ENCODE assay signal across 17 cellular contexts in the genomic region with DNA sequence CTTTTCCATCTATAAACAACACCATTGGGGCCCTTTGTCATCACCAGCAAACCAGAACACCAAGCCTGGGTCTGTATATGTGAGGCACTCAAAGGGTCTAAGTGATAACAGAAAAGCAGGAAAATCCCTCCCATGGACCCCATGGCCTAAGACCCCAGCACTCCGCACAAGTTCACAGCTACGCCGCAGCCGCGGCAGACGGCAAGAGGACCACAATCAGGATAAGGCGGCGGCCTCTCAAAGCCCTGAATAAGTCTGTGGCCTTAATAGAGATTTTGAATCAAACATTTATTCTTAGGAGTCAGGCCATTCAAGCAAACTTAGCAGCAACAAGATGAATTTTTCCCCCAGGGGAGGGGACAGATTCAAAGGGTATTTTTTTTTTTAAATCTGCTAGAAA. TPM values are rescaled to one million over a fixed set of nuclear protein-coding genes. Genes with fewer than 3 reads are reported as not detected.
A peak's percentile ranks its signal among the peaks of the same experiment; 100 is the strongest.
DNase-seq lines count a peak whose midpoint lies in the region; ATAC-seq, FAIRE-seq and TF ChIP-seq lines count a peak whose summit lies in the region.
"Had no signal": no experiment of that assay in that cellular context is flagged by ENCODE, and none has a peak within 500 bp of the region (broad histone marks: within the 10 kb centered on the region; RNA-seq: fewer than 3 reads in every experiment).

No MANE protein-coding gene starts in this region.

- H3K27me3 Mint-ChIP-seq in astrocyte (ENCODE audit: low read depth, unreplicated experiment), result no peaks in the 10 kb centered on the region
- H3K27me3 Mint-ChIP-seq in neural crest cell (ENCODE audit: low read depth), result peaks cover 14% of the 10 kb centered on the region

- peaks cover 42% of the 10 kb centered on the region for H4K20me1 ChIP-seq in astrocyte (ENCODE audit: insufficient read depth, low read length)

- H3K9me3 ChIP-seq in left ventricle myocardium inferior (replicated peaks) (no peaks in the 10 kb centered on the region), astrocyte (ENCODE audit: insufficient read depth, low read depth, low read length) (no peaks in the 10 kb centered on the region), thyroid gland (no peaks in the 10 kb centered on the region)
- H3K9me3 ChIP-seq: A549 had no signal

- H3K4me1 Mint-ChIP-seq in astrocyte (ENCODE audit: low read depth, unreplicated experiment) (peaks cover 26% of the 10 kb centered on the region), neural crest cell (peaks cover 42% of the 10 kb centered on the region)

- H3K4me3 ChIP-seq in left ventricle myocardium inferior (peak overlapping the region; percentile 89), astrocyte (ENCODE audit: insufficient read depth, low read depth, low read length) (peak overlapping the region; percentile 5), thyroid gland (replicated peaks in 1 of 3) (no peak overlapping the region)
- H3K4me3 ChIP-seq: A549 had no signal

- 63 to 94% methylated on average over 8 of the region's 8 CpGs for WGBS in thyroid gland, 2 donors

- H3K4me2 ChIP-seq in astrocyte (ENCODE audit: low read length), result peak overlapping the region; percentile 91
- H3K4me2 ChIP-seq: A549 had no signal

- H3K27ac Mint-ChIP-seq in astrocyte (ENCODE audit: unreplicated experiment), result no peak overlapping the region
- H3K27ac Mint-ChIP-seq in neural crest cell (ENCODE audit: unreplicated experiment), result no peak overlapping the region
- H3K27ac Mint-ChIP-seq: CD4-positive, CD25-positive, alpha-beta regulatory T cell had no signal

- H3K27me3 ChIP-seq in left ventricle myocardium inferior (ENCODE audit: low read depth) (no peaks in the 10 kb centered on the region), astrocyte (ENCODE audit: insufficient read depth, low read length) (peaks cover 19% of the 10 kb centered on the region), thyroid gland (no peaks in the 10 kb centered on the region)

- no peaks in the 10 kb centered on the region for H3K36me3 Mint-ChIP-seq in astrocyte (ENCODE audit: low read depth, unreplicated experiment)
- no peaks in the 10 kb centered on the region for H3K36me3 Mint-ChIP-seq in neural crest cell (ENCODE audit: low read depth)
- H3K36me3 Mint-ChIP-seq: CD4-positive, CD25-positive, alpha-beta regulatory T cell had no signal

- H3K36me3 ChIP-seq in left ventricle myocardium inferior, result no peaks in the 10 kb centered on the region
- H3K36me3 ChIP-seq in astrocyte (ENCODE audit: insufficient read depth, low read length), result no peaks in the 10 kb centered on the region
- H3K36me3 ChIP-seq in thyroid gland, result no peaks in the 10 kb centered on the region

- H3K4me3 Mint-ChIP-seq in astrocyte (ENCODE audit: unreplicated experiment) (peak overlapping the region; percentile 45), neural crest cell (peak overlapping the region; percentile 90)

- H3K79me2 ChIP-seq in astrocyte (ENCODE audit: insufficient read depth, low read length), result peaks cover 20% of the 10 kb centered on the region

- H3K9ac ChIP-seq in astrocyte (ENCODE audit: low read length), result no peak overlapping the region

- H3K4me1 ChIP-seq in left ventricle myocardium inferior (peaks cover 79% of the 10 kb centered on the region), astrocyte (ENCODE audit: insufficient read depth, low read length) (peaks cover 9% of the 10 kb centered on the region), thyroid gland (peaks cover 33 to 42% of the 10 kb centered on the region in 2 donors)

- H2AFZ ChIP-seq in astrocyte (ENCODE audit: low read depth, low read length), result no peak overlapping the region

- TF ChIP-seq CTCF in left ventricle myocardium inferior (IDR thresholded peaks at IDR 0.05; ENCODE audit: borderline replicate concordance), result no peak
- no peak for TF ChIP-seq CTCF in astrocyte (IDR thresholded peaks at IDR 0.05; ENCODE audit: insufficient read depth, low read depth, low read length)
- TF ChIP-seq CTCF in neural crest cell (conservative IDR thresholded peaks at IDR 0.05), result no peak
- no peak for TF ChIP-seq CTCF in thyroid gland (IDR thresholded peaks at IDR 0.05)

- FAIRE-seq in astrocyte (lab: Jason Lieb, UNC), result no peak
- FAIRE-seq: A549, GM18507, HTR-8/SVneo had no signal

- H3K9me3 Mint-ChIP-seq in astrocyte (ENCODE audit: unreplicated experiment) (no peaks in the 10 kb centered on the region), neural crest cell (no peaks in the 10 kb centered on the region)

- ATAC-seq in left cardiac atrium, result no peak
- ATAC-seq: A549 had no signal

- H3K27ac ChIP-seq in left ventricle myocardium inferior (replicated peaks) (peak overlapping the region; percentile 92), astrocyte (ENCODE audit: low read depth, low read length) (no peak overlapping the region), thyroid gland (peak overlapping the region; percentile 41 to 59 (median 45))
- H3K27ac ChIP-seq: A549 had no signal

- no peak for TF ChIP-seq POLR2A in thyroid gland (IDR thresholded peaks at IDR 0.05)

- intact Hi-C loops in left ventricle myocardium inferior (cut with micrococcal nuclease) (no loop called here), left cardiac atrium (cut with DNase I) (no loop called here), thyroid gland (cut with DNase I) (loop anchor here (5.0 kb wide), 1 partner anchor 34 kb away; a partner anchor contains a TSS)

- no peak for DNase-seq in left ventricle myocardium inferior
- DNase-seq in left cardiac atrium, result no peak
- no peak for DNase-seq in astrocyte (ENCODE audit: low read depth)
- DNase-seq in neural crest cell (ENCODE audit: low read depth, low spot score), result no peak
- DNase-seq in thyroid gland, result no peak
- no peak for DNase-seq in NCI-H526 treated with DMSO at 0.1 percent for 48 hours (lab: John Stamatoyannopoulos, UW)
- DNase-seq in activated CD4-positive, alpha-beta T cell treated with anti-CD3 and anti-CD28 coated beads for 4 hours, result no peak
- DNase-seq in NCI-H1436 (lab: John Stamatoyannopoulos, UW), result no peak
- DNase-seq: CD4-positive, CD25-positive, alpha-beta regulatory T cell; NCI-H146; NCI-H2081 treated with DMSO at 0.1 percent for 48 hours; NCI-H2227 treated with DMSO at 0.1 percent for 48 hours; NCI-H526; NK-92 treated with Interleukin-12 subunit alpha and Interleukin-12 subunit beta, amount 100 ng/mL, for 24 hours had no signal

RNA-seq across cellular contexts. Expression of a gene that starts 2.9 kb away (rescaled TPM):
- total RNA-seq in left ventricle myocardium inferior (13.6 TPM), left cardiac atrium (10 to 100 TPM; 12.7 to 17.0 TPM), astrocyte (12.9 and 13.9 TPM in 2 replicates), neural crest cell (23.7 and 23.8 TPM in 2 replicates), thyroid gland (10 to 100 TPM; 15.9 to 39.9 (median 27.7) TPM)

RNA-seq across cellular contexts. Expression of a gene that starts 33.2 kb away (rescaled TPM):
- total RNA-seq in left ventricle myocardium inferior, result not detected
- total RNA-seq in left cardiac atrium, result not detected
- total RNA-seq in astrocyte, result not detected in 2 replicates
- total RNA-seq in neural crest cell, result not detected in 2 replicates
- not detected for total RNA-seq in thyroid gland
- total RNA-seq: CD4-positive, CD25-positive, alpha-beta regulatory T cell had no signal

RNA-seq across cellular contexts. Expression of a gene that starts 36.9 kb away (rescaled TPM):
- total RNA-seq in left ventricle myocardium inferior, result 72.0 TPM
- 10 to 100 TPM; 67.5 to 68.7 TPM for total RNA-seq in left cardiac atrium
- total RNA-seq in astrocyte, result 145 TPM in 2 replicates
- 57.4 and 58.2 TPM in 2 replicates for total RNA-seq in neural crest cell
- total RNA-seq in thyroid gland, result 10 to 100 TPM; 69.4 to 93.3 (median 89.6) TPM

Comparison
In these comparisons a context has a peak if more than half of its experiments do, and no peak if none do; other contexts are left out.
1. H3K4me3 ChIP-seq: peak in left ventricle myocardium inferior (single experiment) and astrocyte (single experiment); none in thyroid gland (0 of 3).